Comparison of ENCODE assay signal across 34 cellular contexts in genomic region chr14:90530523-90530922, GRCh38.
"Had no signal": no experiment of that assay in that cellular context is flagged by ENCODE, and none has a peak within 500 bp of the region (broad histone marks: within the 10 kb centered on the region; RNA-seq: fewer than 3 reads in every experiment).

No MANE protein-coding gene starts in this region.

- H3K4me3 ChIP-seq: adrenal gland, body of pancreas, breast epithelium had no signal

- H3K36me3 ChIP-seq: adrenal gland, brain microvascular endothelial cell, breast epithelium had no signal

- H3K27me3 ChIP-seq: adrenal gland, body of pancreas, brain microvascular endothelial cell, breast epithelium had no signal

- ATAC-seq: activated CD8-positive, alpha-beta T cell treated with anti-CD3 and anti-CD28 coated beads for 36 hours; activated naive CD4-positive, alpha-beta T cell treated with anti-CD3 and anti-CD28 coated beads, Interleukin-2, amount 50 U/mL, for 72 hours; activated T-cell treated with anti-CD3 and anti-CD28 coated beads, Interleukin-2, amount 50 U/mL, for 4 hours; activated T-cell treated with anti-CD3 and anti-CD28 coated beads, Interleukin-2, amount 50 U/mL, for 72 hours; activated T-helper 17 cell treated with anti-CD3 and anti-CD28 coated beads, Interleukin-2, amount 50 U/mL, for 72 hours; body of pancreas had no signal

- FAIRE-seq: astrocyte, TTC549 had no signal

- DNase-seq: activated B cell treated with CpG ODN at 0.5 μM for 24 hours; activated CD4-positive, alpha-beta memory T cell treated with anti-CD3 and anti-CD28 coated beads for 36 hours; activated CD4-positive, alpha-beta T cell treated with anti-CD3 and anti-CD28 coated beads for 4 hours; activated CD4-positive, alpha-beta T cell treated with anti-CD3 and anti-CD28 coated beads, Interleukin-2, amount 10 ng/mL, durations not matched to agents 24 days and 14 days; activated CD4-positive, alpha-beta T cell treated with anti-CD3 and anti-CD28 coated beads, Interleukin-2, amount 50 U/mL, for 1 hour; activated CD4-positive, alpha-beta T cell treated with anti-CD3 and anti-CD28 coated beads, Interleukin-2, amount 50 U/mL, for 4 hours; activated CD4-positive, CD25-positive, alpha-beta regulatory T cell treated with anti-CD3 and anti-CD28 coated beads, Interleukin-2, amount 50 U/mL, for 72 hours; activated CD8-positive, alpha-beta memory T cell treated with anti-CD3 and anti-CD28 coated beads, Interleukin-2, amount 50 U/mL, for 4 hours; activated CD8-positive, alpha-beta T cell treated with anti-CD3 and anti-CD28 coated beads for 36 hours; activated effector memory CD4-positive, alpha-beta T cell treated with anti-CD3 and anti-CD28 coated beads, Interleukin-2, amount 50 U/mL, for 16 hours; activated gamma-delta T cell treated with Interleukin-2 at 50 U/mL for 16 hours; activated naive CD4-positive, alpha-beta T cell; activated naive CD4-positive, alpha-beta T cell treated with anti-CD3 and anti-CD28 coated beads for 36 hours; activated naive CD4-positive, alpha-beta T cell treated with anti-CD3 and anti-CD28 coated beads, Interleukin-2, amount 50 U/mL, for 16 hours; activated naive CD8-positive, alpha-beta T cell treated with anti-CD3 and anti-CD28 coated beads for 36 hours; activated T-cell treated with anti-CD3 and anti-CD28 coated beads for 4 hours; activated T-cell treated with anti-CD3 and anti-CD28 coated beads, Interleukin-2, amount 50 U/mL, for 1 hour; activated T-cell treated with anti-CD3 and anti-CD28 coated beads, Interleukin-2, amount 50 U/mL, for 4 hours; activated T-cell treated with anti-CD3 and anti-CD28 coated beads, Interleukin-2, amount 50 U/mL, for 72 hours; adrenal gland; amniotic stem cell; aorta; body of pancreas; brain microvascular endothelial cell; central memory CD4-positive, alpha-beta T cell; T-helper 1 cell; T-helper 2 cell; T-helper 9 cell had no signal

- H3K4me1 ChIP-seq: body of pancreas had no signal

- H3K27ac ChIP-seq: adrenal gland, body of pancreas, brain microvascular endothelial cell, breast epithelium, VCaP had no signal

- H3K9me3 ChIP-seq: adrenal gland, body of pancreas, breast epithelium had no signal
